18 cellular contexts compared by ENCODE assay signal in genomic region chr5:57332350-57332749, GRCh38.
"Had no signal": no experiment of that assay in that cellular context is flagged by ENCODE, and none has a peak within 500 bp of the region (broad histone marks: within the 10 kb centered on the region; RNA-seq: fewer than 3 reads in every experiment).

No MANE protein-coding gene starts in this region.

- H3K27me3 ChIP-seq: esophagus squamous epithelium, testis, upper lobe of right lung had no signal

- H3K36me3 ChIP-seq: esophagus squamous epithelium, upper lobe of right lung had no signal

- H3K9me3 Mint-ChIP-seq: activated CD4-positive, alpha-beta memory T cell treated with anti-CD3 and anti-CD28 coated beads, Interleukin-2, amount 10 ng/mL, durations not matched to agents 7 days and 5 days; immature natural killer cell; natural killer cell treated with Interleukin-12 subunit alpha and Interleukin-12 subunit beta and Interleukin-15 and Interleukin-18, amount 100 ng/mL, for 72 hours; stimulated activated naive CD8-positive, alpha-beta T cell treated with anti-CD3 and anti-CD28 coated beads, Interleukin-15, Interleukin-2, amounts not matched to agents 100 ng/mL and 50 ng/mL, for 24 hours; T-cell had no signal

- H3K4me1 Mint-ChIP-seq: immature natural killer cell, T-cell had no signal

- H3K27ac ChIP-seq: esophagus squamous epithelium, psoas muscle, testis, upper lobe of right lung, VCaP had no signal

- ATAC-seq: mucosa of descending colon; natural killer cell treated with Interleukin-12 subunit alpha and Interleukin-12 subunit beta and Interleukin-15 and Interleukin-18, amount 100 ng/mL, for 72 hours; psoas muscle; T-cell; upper lobe of right lung had no signal

- H3K4me1 ChIP-seq: esophagus squamous epithelium, psoas muscle, testis, upper lobe of right lung had no signal

- H3K27ac Mint-ChIP-seq: activated CD4-positive, alpha-beta memory T cell treated with anti-CD3 and anti-CD28 coated beads, Interleukin-2, amount 10 ng/mL, durations not matched to agents 7 days and 5 days; activated naive CD8-positive, alpha-beta T cell; immature natural killer cell; natural killer cell treated with Interleukin-12 subunit alpha and Interleukin-12 subunit beta and Interleukin-15 and Interleukin-18, amount 100 ng/mL, for 72 hours; stimulated activated naive CD8-positive, alpha-beta T cell treated with anti-CD3 and anti-CD28 coated beads, Interleukin-15, Interleukin-2, amounts not matched to agents 100 ng/mL and 50 ng/mL, for 24 hours; T-cell had no signal

- H3K27me3 Mint-ChIP-seq: activated naive CD8-positive, alpha-beta T cell had no signal

- DNase-seq: activated CD4-positive, alpha-beta memory T cell treated with anti-CD3 and anti-CD28 coated beads, Interleukin-2, amount 10 ng/mL, durations not matched to agents 7 days and 5 days; activated gamma-delta T cell; activated T-cell treated with anti-CD3 and anti-CD28 coated beads, Interleukin-2, amount 50 U/mL, for 48 hours; amygdala; esophagus squamous epithelium; immature natural killer cell; left cardiac atrium; mucosa of descending colon; occipital lobe; psoas muscle; stimulated activated CD4-positive, alpha-beta T cell treated with anti-CD3 and anti-CD28 coated beads, Interleukin-4, amount 100 ng/mL, for 24 hours; T-cell; testis; upper lobe of right lung had no signal

- H3K4me3 Mint-ChIP-seq: activated CD4-positive, alpha-beta memory T cell treated with anti-CD3 and anti-CD28 coated beads, Interleukin-2, amount 10 ng/mL, durations not matched to agents 7 days and 5 days; activated naive CD8-positive, alpha-beta T cell; immature natural killer cell; natural killer cell treated with Interleukin-12 subunit alpha and Interleukin-12 subunit beta and Interleukin-15 and Interleukin-18, amount 100 ng/mL, for 72 hours; stimulated activated naive CD8-positive, alpha-beta T cell treated with anti-CD3 and anti-CD28 coated beads, Interleukin-15, Interleukin-2, amounts not matched to agents 100 ng/mL and 50 ng/mL, for 24 hours; T-cell had no signal

- H3K36me3 Mint-ChIP-seq: activated naive CD8-positive, alpha-beta T cell; immature natural killer cell; natural killer cell treated with Interleukin-12 subunit alpha and Interleukin-12 subunit beta and Interleukin-15 and Interleukin-18, amount 100 ng/mL, for 72 hours; T-cell had no signal

- H3K4me3 ChIP-seq: esophagus squamous epithelium, mucosa of descending colon, psoas muscle, testis, upper lobe of right lung had no signal
